ENCODE assay signal across 25 cellular contexts in the genomic region with DNA sequence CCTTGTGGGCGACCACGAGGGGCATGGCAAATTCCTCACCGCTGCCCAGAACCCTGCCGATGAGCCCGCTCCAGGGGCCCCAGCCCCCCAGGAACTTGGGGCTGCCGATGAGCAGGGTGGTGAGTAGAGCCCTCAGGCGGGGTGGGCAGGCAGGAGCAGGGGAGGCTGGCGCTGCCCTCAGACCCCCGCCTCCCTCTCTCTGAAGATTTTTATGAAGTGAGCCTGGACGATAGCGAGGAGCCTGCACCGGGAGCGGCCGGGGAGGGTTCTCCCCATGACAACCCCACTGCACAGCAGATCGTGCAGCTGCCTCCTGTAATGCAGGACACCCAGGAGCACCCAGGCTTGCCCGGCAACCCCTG. TPM values are rescaled to one million over a fixed set of nuclear protein-coding genes. Genes with fewer than 3 reads are reported as not detected.
A peak's percentile ranks its signal among the peaks of the same experiment; 100 is the strongest.
DNase-seq lines count a peak whose midpoint lies in the region; ATAC-seq and TF ChIP-seq lines count a peak whose summit lies in the region.
"Had no signal": no experiment of that assay in that cellular context is flagged by ENCODE, and none has a peak within 500 bp of the region (broad histone marks: within the 10 kb centered on the region; RNA-seq: fewer than 3 reads in every experiment).

No MANE protein-coding gene starts in this region.

- H3K4me3 Mint-ChIP-seq in GM23338 (peak overlapping the region; percentile 32; the same call in 1 of the 3 replicates), WTC11 (peak overlapping the region; percentile 64), neural progenitor cell (no peak overlapping the region)
- H3K4me3 Mint-ChIP-seq: activated B cell treated with CpG ODN at 0.5 μM for 24 hours; activated naive CD8-positive, alpha-beta T cell treated with anti-CD3 and anti-CD28 coated beads, Interleukin-2, amount 50 U/mL, for 24 hours; CD8-positive, alpha-beta T cell; stimulated activated naive CD8-positive, alpha-beta T cell treated with anti-CD3 and anti-CD28 coated beads, Interleukin-15, amount 100 ng/mL, for 72 hours had no signal

- H3K4me1 ChIP-seq in GM23338 (ENCODE audit: insufficient read depth) (no peaks in the 10 kb centered on the region), neural progenitor cell (no peaks in the 10 kb centered on the region)
- H3K4me1 ChIP-seq: gastroesophageal sphincter had no signal

- H3K9me3 Mint-ChIP-seq in GM23338 (no peaks in the 10 kb centered on the region), WTC11 (peaks cover 2% of the 10 kb centered on the region; the same call in 1 of the 2 replicates), neural progenitor cell (peaks cover 1% of the 10 kb centered on the region)
- H3K9me3 Mint-ChIP-seq: activated B cell treated with CpG ODN at 0.5 μM for 24 hours; activated naive CD8-positive, alpha-beta T cell treated with anti-CD3 and anti-CD28 coated beads, Interleukin-2, amount 50 U/mL, for 24 hours; CD8-positive, alpha-beta T cell; naive thymus-derived CD8-positive, alpha-beta T cell; stimulated activated naive CD8-positive, alpha-beta T cell treated with anti-CD3 and anti-CD28 coated beads, Interleukin-15, amount 100 ng/mL, for 72 hours had no signal

- H3K27ac Mint-ChIP-seq in GM23338 (no peak overlapping the region), WTC11 (no peak overlapping the region), neural progenitor cell (no peak overlapping the region)
- H3K27ac Mint-ChIP-seq: activated B cell treated with CpG ODN at 0.5 μM for 24 hours; activated naive CD8-positive, alpha-beta T cell treated with anti-CD3 and anti-CD28 coated beads, Interleukin-2, amount 50 U/mL, for 24 hours; CD8-positive, alpha-beta T cell; stimulated activated naive CD8-positive, alpha-beta T cell treated with anti-CD3 and anti-CD28 coated beads, Interleukin-15, amount 100 ng/mL, for 72 hours had no signal

- H3K27ac ChIP-seq in GM23338 (ENCODE audit: low read depth) = no peak overlapping the region
- H3K27ac ChIP-seq in neural progenitor cell = no peak overlapping the region
- H3K27ac ChIP-seq: gastroesophageal sphincter, skin epidermis had no signal

- H3K36me3 Mint-ChIP-seq in GM23338 (ENCODE audit: low read depth) (no peaks in the 10 kb centered on the region), WTC11 (no peaks in the 10 kb centered on the region), neural progenitor cell (no peaks in the 10 kb centered on the region)
- H3K36me3 Mint-ChIP-seq: CD8-positive, alpha-beta T cell; naive thymus-derived CD8-positive, alpha-beta T cell had no signal

- H4K20me1 ChIP-seq in GM23338 (replicated peaks; ENCODE audit: insufficient read depth) (no peaks in the 10 kb centered on the region), neural progenitor cell (ENCODE audit: low read depth) (no peaks in the 10 kb centered on the region)

- H3K4me2 ChIP-seq in GM23338 (peak overlapping the region; percentile 55; the same call in 1 of the 2 replicates), neural progenitor cell (peak overlapping the region; percentile 67)

- no peaks in the 10 kb centered on the region for H3K27me3 ChIP-seq in GM23338 (ENCODE audit: insufficient read depth)
- H3K27me3 ChIP-seq in neural progenitor cell = peaks cover 35% of the 10 kb centered on the region

- CTCF ChIA-PET in WTC11 (lab: Charles Lee) = interaction anchor here (0.9 to 2.7 kb wide), 28 partner anchors 9 to 418 kb away, joined by 3 to 42 read pairs (median 5); a partner anchor contains a TSS

- ATAC-seq in GM23338 (no peak), WTC11 (no peak; the same call in 1 of the 2 replicates), HG02973 (IDR thresholded peaks at IDR 0.05; ENCODE audit: unreplicated experiment) (no peak)
- ATAC-seq: activated naive CD8-positive, alpha-beta T cell treated with anti-CD3 and anti-CD28 coated beads, Interleukin-2, amount 50 U/mL, for 24 hours; CD8-positive, alpha-beta T cell; gastroesophageal sphincter; stimulated activated naive CD8-positive, alpha-beta T cell treated with anti-CD3 and anti-CD28 coated beads, Interleukin-15, amount 100 ng/mL, for 72 hours had no signal

- H3K9me3 ChIP-seq in neural progenitor cell (ENCODE audit: low read depth) = no peaks in the 10 kb centered on the region
- H3K9me3 ChIP-seq: gastroesophageal sphincter had no signal

- DNase-seq in NCI-H524 (lab: John Stamatoyannopoulos, UW) = peak; percentile 66
- DNase-seq in NCI-H524 treated with DMSO at 0.1 percent for 48 hours (lab: John Stamatoyannopoulos, UW) = no peak
- no peak for DNase-seq in GM23338 (ENCODE audit: low spot score)
- no peak for DNase-seq in WTC11 (ENCODE audit: low spot score)
- DNase-seq in neural progenitor cell (ENCODE audit: low spot score) = no peak
- no peak for DNase-seq in activated naive CD4-positive, alpha-beta T cell treated with anti-CD3 and anti-CD28 coated beads, Interleukin-2, amount 50 U/mL, for 16 hours
- no peak for DNase-seq in NCI-H1092 (lab: John Stamatoyannopoulos, UW)
- DNase-seq: activated B cell treated with CpG ODN at 0.5 μM for 24 hours; activated CD4-positive, alpha-beta T cell treated with anti-CD3 and anti-CD28 coated beads, Interleukin-2, amount 50 U/mL, for 1 hour; activated naive CD8-positive, alpha-beta T cell treated with anti-CD3 and anti-CD28 coated beads, Interleukin-2, amount 50 U/mL, for 24 hours; DMS153; hippocampal formation; NCI-H1048; NCI-H2029; NCI-H446 treated with DMSO at 0.1 percent for 48 hours; NK-92 treated with Interleukin-12 subunit alpha and Interleukin-12 subunit beta, amount 100 ng/mL, for 24 hours; SHP77 treated with DMSO at 0.1 percent for 48 hours; stimulated activated naive CD8-positive, alpha-beta T cell treated with anti-CD3 and anti-CD28 coated beads, Interleukin-15, amount 100 ng/mL, for 72 hours; SW 1271; T1000 had no signal

- H3K4me1 Mint-ChIP-seq in GM23338 (peaks cover 10% of the 10 kb centered on the region), WTC11 (peaks cover 7% of the 10 kb centered on the region), neural progenitor cell (peaks cover 4% of the 10 kb centered on the region)
- H3K4me1 Mint-ChIP-seq: activated naive CD8-positive, alpha-beta T cell treated with anti-CD3 and anti-CD28 coated beads, Interleukin-2, amount 50 U/mL, for 24 hours; stimulated activated naive CD8-positive, alpha-beta T cell treated with anti-CD3 and anti-CD28 coated beads, Interleukin-15, amount 100 ng/mL, for 72 hours had no signal

- no peaks in the 10 kb centered on the region for H3F3A ChIP-seq in GM23338 (replicated peaks; ENCODE audit: low read depth)
- H3F3A ChIP-seq in neural progenitor cell (ENCODE audit: low read depth) = no peaks in the 10 kb centered on the region

- peak overlapping the region; percentile 38; the same call in 1 of the 2 replicates for H2AFZ ChIP-seq in GM23338
- H2AFZ ChIP-seq in neural progenitor cell (replicated peaks) = peak overlapping the region; percentile 72

- H3K27me3 Mint-ChIP-seq in GM23338 (ENCODE audit: insufficient read depth, low read depth, poor library complexity) = peaks cover 12% of the 10 kb centered on the region
- peaks cover 32% of the 10 kb centered on the region for H3K27me3 Mint-ChIP-seq in WTC11 (ENCODE audit: low read depth)
- H3K27me3 Mint-ChIP-seq in neural progenitor cell (ENCODE audit: insufficient read depth, low read depth) = peaks cover 3% of the 10 kb centered on the region

- H3K79me2 ChIP-seq in GM23338 (replicated peaks; ENCODE audit: insufficient read depth) (no peaks in the 10 kb centered on the region), neural progenitor cell (ENCODE audit: low read depth) (no peaks in the 10 kb centered on the region)

- H3K4me3 ChIP-seq in GM23338 (peak overlapping the region; percentile 39), neural progenitor cell (peak overlapping the region; percentile 31)
- H3K4me3 ChIP-seq: gastroesophageal sphincter had no signal

- POLR2A ChIA-PET in WTC11 (lab: Charles Lee) = interaction anchor here (1.0 kb wide), 1 partner anchor 48 kb away, joined by 3 read pairs; no protein-coding TSS in a partner anchor

- no peak for TF ChIP-seq CTCF in GM23338 (conservative IDR thresholded peaks at IDR 0.05; ENCODE audit: low read depth in 2 of 2)
- no peak for TF ChIP-seq CTCF in WTC11 (IDR thresholded peaks at IDR 0.05)
- no peak for TF ChIP-seq CTCF in neural progenitor cell (IDR thresholded peaks at IDR 0.05)

- H3K9me2 ChIP-seq in GM23338 (ENCODE audit: insufficient read depth) = no peaks in the 10 kb centered on the region

- H3K36me3 ChIP-seq in GM23338 (ENCODE audit: insufficient read depth) (no peaks in the 10 kb centered on the region), neural progenitor cell (no peaks in the 10 kb centered on the region)
- H3K36me3 ChIP-seq: gastroesophageal sphincter had no signal

- no peak overlapping the region for H3K9ac ChIP-seq in neural progenitor cell

TF ChIP-seq in GM23338, 12 proteins besides CTCF, POLR2A, EP300 and RAD21:
- no peak for TF ChIP-seq STAT1 (IDR thresholded peaks at IDR 0.05; ENCODE audit: unreplicated experiment)
- TF ChIP-seq POLR2AphosphoS5 (IDR thresholded peaks at IDR 0.05; ENCODE audit: low read depth) = no peak

TF ChIP-seq in WTC11, 78 proteins besides CTCF, POLR2A, EP300 and RAD21 (continues in another document):
- TF ChIP-seq, protein P1, sequence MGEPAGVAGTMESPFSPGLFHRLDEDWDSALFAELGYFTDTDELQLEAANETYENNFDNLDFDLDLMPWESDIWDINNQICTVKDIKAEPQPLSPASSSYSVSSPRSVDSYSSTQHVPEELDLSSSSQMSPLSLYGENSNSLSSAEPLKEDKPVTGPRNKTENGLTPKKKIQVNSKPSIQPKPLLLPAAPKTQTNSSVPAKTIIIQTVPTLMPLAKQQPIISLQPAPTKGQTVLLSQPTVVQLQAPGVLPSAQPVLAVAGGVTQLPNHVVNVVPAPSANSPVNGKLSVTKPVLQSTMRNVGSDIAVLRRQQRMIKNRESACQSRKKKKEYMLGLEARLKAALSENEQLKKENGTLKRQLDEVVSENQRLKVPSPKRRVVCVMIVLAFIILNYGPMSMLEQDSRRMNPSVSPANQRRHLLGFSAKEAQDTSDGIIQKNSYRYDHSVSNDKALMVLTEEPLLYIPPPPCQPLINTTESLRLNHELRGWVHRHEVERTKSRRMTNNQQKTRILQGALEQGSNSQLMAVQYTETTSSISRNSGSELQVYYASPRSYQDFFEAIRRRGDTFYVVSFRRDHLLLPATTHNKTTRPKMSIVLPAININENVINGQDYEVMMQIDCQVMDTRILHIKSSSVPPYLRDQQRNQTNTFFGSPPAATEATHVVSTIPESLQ (CRISPR knock-in tag; IDR thresholded peaks at IDR 0.05) = no peak
- TF ChIP-seq, protein P2, sequence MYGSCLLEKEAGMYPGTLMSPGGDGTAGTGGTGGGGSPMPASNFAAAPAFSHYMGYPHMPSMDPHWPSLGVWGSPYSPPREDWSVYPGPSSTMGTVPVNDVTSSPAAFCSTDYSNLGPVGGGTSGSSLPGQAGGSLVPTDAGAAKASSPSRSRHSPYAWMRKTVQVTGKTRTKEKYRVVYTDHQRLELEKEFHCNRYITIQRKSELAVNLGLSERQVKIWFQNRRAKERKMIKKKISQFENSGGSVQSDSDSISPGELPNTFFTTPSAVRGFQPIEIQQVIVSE (CRISPR knock-in tag; IDR thresholded peaks at IDR 0.05; ENCODE audit: borderline replicate concordance) = no peak
- 0 out of 2 replicates have a peak, but pooled peaks have one; percentile 27 for TF ChIP-seq NR2C2 (CRISPR knock-in tag; IDR thresholded peaks at IDR 0.05)

RNA-seq across cellular contexts. Expression of a gene that starts 56.7 kb away (rescaled TPM):
- total RNA-seq in GM23338 (2014; rRNA removed; shearing (Covaris generic)) = 29.3 and 37.6 TPM in 2 replicates
- polyA plus RNA-seq in GM23338 (2016; fragmentation: Nextera tagmentation; extraction: Ambion mirVana) = 14.9 and 23.7 TPM in 2 replicates
- total RNA-seq in WTC11 (2021) = 26.1 to 28.2 TPM (median 27.0 TPM) in 3 replicates
- 21.8 and 25.8 TPM in 2 replicates for total RNA-seq in neural progenitor cell (ENCODE audit: low replicate concordance)

Comparison
In these comparisons a context has a peak if more than half of its experiments do, and no peak if none do; other contexts are left out.
1. DNase-seq: peak in NCI-H524 (2 of 2); none in NCI-H524 treated with DMSO at 0.1 percent for 48 hours (single experiment), GM23338 (single experiment), WTC11 (single experiment), neural progenitor cell (single experiment), activated naive CD4-positive, alpha-beta T cell treated with anti-CD3 and anti-CD28 coated beads, Interleukin-2, amount 50 U/mL, for 16 hours (single experiment) and NCI-H1092 (single experiment).